In genomic region chr4:12961713-12962112, GRCh38 we compare ENCODE assay signal across 34 cellular contexts.
"Had no signal": no experiment of that assay in that cellular context is flagged by ENCODE, and none has a peak within 500 bp of the region (broad histone marks: within the 10 kb centered on the region; RNA-seq: fewer than 3 reads in every experiment).

No MANE protein-coding gene starts in this region.

- H3K27ac ChIP-seq: adrenal gland, ascending aorta, body of pancreas, brain microvascular endothelial cell, breast epithelium, cardiac muscle cell had no signal

- H3K4me1 ChIP-seq: adrenal gland, ascending aorta, breast epithelium had no signal

- H3K9me3 ChIP-seq: adrenal gland, ascending aorta, body of pancreas, breast epithelium had no signal

- H3K27me3 ChIP-seq: adrenal gland, ascending aorta, body of pancreas, brain microvascular endothelial cell, breast epithelium, cardiac muscle cell had no signal

- H3K4me3 ChIP-seq: adrenal gland, ascending aorta, body of pancreas, breast epithelium, cardiac muscle cell had no signal

- H3K36me3 ChIP-seq: adrenal gland, ascending aorta, brain microvascular endothelial cell, breast epithelium, cardiac muscle cell had no signal

- FAIRE-seq: astrocyte, bronchial epithelial cell had no signal

- ATAC-seq: activated naive CD4-positive, alpha-beta T cell treated with anti-CD3 and anti-CD28 coated beads, Interleukin-2, amount 50 U/mL, for 72 hours; activated naive CD8-positive, alpha-beta T cell treated with anti-CD3 and anti-CD28 coated beads, Interleukin-2, amount 50 U/mL, for 24 hours; activated T-cell treated with anti-CD3 and anti-CD28 coated beads, Interleukin-2, amount 50 U/mL, for 4 hours; activated T-cell treated with anti-CD3 and anti-CD28 coated beads, Interleukin-2, amount 50 U/mL, for 72 hours; activated T-helper 17 cell treated with anti-CD3 and anti-CD28 coated beads, Interleukin-2, amount 50 U/mL, for 72 hours; body of pancreas had no signal

- DNase-seq: activated effector memory CD4-positive, alpha-beta T cell treated with anti-CD3 and anti-CD28 coated beads, Interleukin-2, amount 50 U/mL, for 16 hours; activated effector memory CD4-positive, alpha-beta T cell treated with Interleukin-2 at 50 U/mL for 16 hours; activated gamma-delta T cell; activated gamma-delta T cell treated with Interleukin-2 at 50 U/mL for 16 hours; activated naive CD4-positive, alpha-beta T cell; activated naive CD4-positive, alpha-beta T cell treated with anti-CD3 and anti-CD28 coated beads for 36 hours; activated naive CD4-positive, alpha-beta T cell treated with anti-CD3 and anti-CD28 coated beads, Interleukin-2, amount 10 ng/mL, durations not matched to agents 7 days and 5 days; activated naive CD4-positive, alpha-beta T cell treated with anti-CD3 and anti-CD28 coated beads, Interleukin-2, amount 50 U/mL, for 16 hours; activated naive CD4-positive, alpha-beta T cell treated with Interleukin-2 at 50 U/mL for 16 hours; activated naive CD8-positive, alpha-beta T cell treated with anti-CD3 and anti-CD28 coated beads for 36 hours; activated naive CD8-positive, alpha-beta T cell treated with anti-CD3 and anti-CD28 coated beads, Interleukin-2, amount 10 ng/mL, durations not matched to agents 7 days and 5 days; activated naive CD8-positive, alpha-beta T cell treated with anti-CD3 and anti-CD28 coated beads, Interleukin-2, amount 50 U/mL, for 24 hours; activated T-cell treated with anti-CD3 and anti-CD28 coated beads, Interleukin-2, amount 50 U/mL, for 1 hour; activated T-cell treated with anti-CD3 and anti-CD28 coated beads, Interleukin-2, amount 50 U/mL, for 24 hours; activated T-cell treated with anti-CD3 and anti-CD28 coated beads, Interleukin-2, amount 50 U/mL, for 4 hours; activated T-cell treated with anti-CD3 and anti-CD28 coated beads, Interleukin-2, amount 50 U/mL, for 48 hours; activated T-cell treated with anti-CD3 and anti-CD28 coated beads, Interleukin-2, amount 50 U/mL, for 72 hours; adrenal gland; amniotic stem cell; amygdala; anterior cingulate cortex; aorta; body of pancreas; brain microvascular endothelial cell; caudate nucleus; central memory CD4-positive, alpha-beta T cell; cerebellar nuclear complex had no signal
